ENCODE assay signal across 31 cellular contexts in genomic region chr10:11300563-11300962, GRCh38.
"Had no signal": no experiment of that assay in that cellular context is flagged by ENCODE, and none has a peak within 500 bp of the region (broad histone marks: within the 10 kb centered on the region; RNA-seq: fewer than 3 reads in every experiment).

No MANE protein-coding gene starts in this region.

- H3K27ac ChIP-seq: epithelial cell of prostate, esophagus squamous epithelium, heart right ventricle, left lung, lower lobe of right lung, pancreas, psoas muscle, sigmoid colon, thoracic aorta, uterus had no signal

- H3K4me1 ChIP-seq: esophagus squamous epithelium, left lung, lower lobe of right lung, pancreas, psoas muscle, sigmoid colon, uterus had no signal

- ATAC-seq: activated CD4-positive, alpha-beta T cell treated with anti-CD3 and anti-CD28 coated beads for 36 hours; activated T-cell treated with anti-CD3 and anti-CD28 coated beads, Interleukin-2, amount 50 U/mL, for 4 hours; heart right ventricle; left lung; lower lobe of right lung; pancreas; psoas muscle; stimulated activated naive CD8-positive, alpha-beta T cell treated with anti-CD3 and anti-CD28 coated beads, Interleukin-15, Interleukin-2, amounts not matched to agents 100 U/mL and 50 U/mL, for 24 hours; T-cell had no signal

- H3K4me3 Mint-ChIP-seq: activated CD4-positive, alpha-beta T cell treated with anti-CD3 and anti-CD28 coated beads for 36 hours; activated naive CD8-positive, alpha-beta T cell treated with anti-CD3 and anti-CD28 coated beads, Interleukin-2, amount 10 ng/mL, durations not matched to agents 7 days and 5 days; activated T-cell treated with anti-CD3 and anti-CD28 coated beads, Interleukin-2, amount 50 U/mL, for 4 hours; dendritic cell treated with granulocyte-macrophage colony-stimulating factor and Interleukin-4, amounts not matched to agents 40 ng/mL and 50 ng/mL, for 4 days; endodermal cell; nephron progenitor cell; T-cell; type B pancreatic cell had no signal

- H3K27ac Mint-ChIP-seq: activated CD4-positive, alpha-beta T cell treated with anti-CD3 and anti-CD28 coated beads for 36 hours; activated naive CD8-positive, alpha-beta T cell treated with anti-CD3 and anti-CD28 coated beads, Interleukin-2, amount 10 ng/mL, durations not matched to agents 7 days and 5 days; dendritic cell treated with granulocyte-macrophage colony-stimulating factor and Interleukin-4, amounts not matched to agents 40 ng/mL and 50 ng/mL, for 4 days; endodermal cell; T-cell; type B pancreatic cell had no signal

- H3K9me3 ChIP-seq: left lung, lower lobe of right lung, pancreas, psoas muscle, sigmoid colon, thoracic aorta, uterus had no signal

- H3K9me3 Mint-ChIP-seq: activated T-cell treated with anti-CD3 and anti-CD28 coated beads, Interleukin-2, amount 50 U/mL, for 4 hours; T-cell had no signal

- H3K4me3 ChIP-seq: esophagus squamous epithelium, heart right ventricle, left lung, lower lobe of right lung, pancreas, psoas muscle, sigmoid colon, smooth muscle cell, thoracic aorta, uterus had no signal

- H3K27me3 Mint-ChIP-seq: activated CD4-positive, alpha-beta T cell treated with anti-CD3 and anti-CD28 coated beads for 36 hours; activated naive CD8-positive, alpha-beta T cell treated with anti-CD3 and anti-CD28 coated beads, Interleukin-2, amount 10 ng/mL, durations not matched to agents 7 days and 5 days; dendritic cell treated with granulocyte-macrophage colony-stimulating factor and Interleukin-4, amounts not matched to agents 40 ng/mL and 50 ng/mL, for 4 days; T-cell; type B pancreatic cell had no signal

- H3K36me3 ChIP-seq: pancreas, uterus had no signal

- H3K4me1 Mint-ChIP-seq: endodermal cell had no signal

- H3K27me3 ChIP-seq: esophagus squamous epithelium, heart right ventricle, left lung, pancreas, sigmoid colon, uterus had no signal

- DNase-seq: activated CD4-positive, alpha-beta T cell treated with anti-CD3 and anti-CD28 coated beads for 36 hours; activated CD4-positive, CD25-positive, alpha-beta regulatory T cell; activated CD8-positive, alpha-beta memory T cell treated with anti-CD3 and anti-CD28 coated beads for 24 hours; activated naive CD4-positive, alpha-beta T cell; activated naive CD8-positive, alpha-beta T cell treated with anti-CD3 and anti-CD28 coated beads, Interleukin-2, amount 10 ng/mL, durations not matched to agents 7 days and 5 days; activated T-cell treated with anti-CD3 and anti-CD28 coated beads, Interleukin-2, amount 50 U/mL, for 4 hours; amniotic stem cell; central memory CD4-positive, alpha-beta T cell; endodermal cell; esophagus squamous epithelium; foreskin melanocyte; heart right ventricle; kidney glomerular epithelial cell; left lung; lower lobe of right lung; mesenchymal stem cell; nephron progenitor cell; pancreas; psoas muscle; sigmoid colon; stimulated activated CD4-positive, alpha-beta T cell treated with anti-CD3 and anti-CD28 coated beads, Interleukin-1b, Interleukin-23, amount 100 ng/mL, for 48 hours; stimulated activated CD4-positive, alpha-beta T cell treated with anti-CD3 and anti-CD28 coated beads, Interleukin-4, amount 100 ng/mL, for 4 hours; stimulated activated CD8-positive, alpha-beta memory T cell treated with anti-CD3 and anti-CD28 coated beads, Interleukin-4, amount 100 ng/mL, for 48 hours; stimulated activated naive CD8-positive, alpha-beta T cell treated with anti-CD3 and anti-CD28 coated beads, Interleukin-15, Interleukin-2, amounts not matched to agents 100 U/mL and 50 U/mL, for 24 hours; T-cell; uterus had no signal
